29 cellular contexts compared by ENCODE assay signal in genomic region chr3:74273555-74274402, GRCh38.
"Had no signal": no experiment of that assay in that cellular context is flagged by ENCODE, and none has a peak within 500 bp of the region (broad histone marks: within the 10 kb centered on the region; RNA-seq: fewer than 3 reads in every experiment).

No MANE protein-coding gene starts in this region.

- H3K27ac ChIP-seq: brain microvascular endothelial cell, heart left ventricle, left lung, lower lobe of right lung, pancreas, psoas muscle, upper lobe of left lung had no signal

- DNase-seq: activated CD4-positive, alpha-beta memory T cell treated with anti-CD3 and anti-CD28 coated beads, Interleukin-2, amount 10 ng/mL, durations not matched to agents 7 days and 5 days; activated CD4-positive, alpha-beta T cell treated with anti-CD3 and anti-CD28 coated beads for 1 hour; activated CD4-positive, alpha-beta T cell treated with anti-CD3 and anti-CD28 coated beads, Interleukin-2, amount 10 ng/mL, durations not matched to agents 7 days and 5 days; activated CD8-positive, alpha-beta memory T cell treated with anti-CD3 and anti-CD28 coated beads, Interleukin-2, amount 50 U/mL, for 48 hours; activated gamma-delta T cell; activated naive CD4-positive, alpha-beta T cell treated with anti-CD3 and anti-CD28 coated beads, Interleukin-2, amount 10 ng/mL, durations not matched to agents 7 days and 5 days; activated naive CD8-positive, alpha-beta T cell treated with anti-CD3 and anti-CD28 coated beads, Interleukin-2, amount 10 ng/mL, durations not matched to agents 7 days and 5 days; activated T-cell treated with anti-CD3 and anti-CD28 coated beads, Interleukin-2, amount 50 U/mL, for 24 hours; brain microvascular endothelial cell; cortex of kidney; effector memory CD8-positive, alpha-beta T cell; foreskin fibroblast; heart left ventricle; immature natural killer cell; kidney; left lung; lower lobe of right lung; mesendoderm; nephron progenitor cell; nucleus accumbens; pancreas; psoas muscle; stimulated activated naive CD4-positive, alpha-beta T cell treated with Interleukin-2 at 50 U/mL for 16 hours; SW 1271; T-helper 9 cell; upper lobe of left lung had no signal

- H3K4me1 Mint-ChIP-seq: activated CD4-positive, alpha-beta memory T cell treated with anti-CD3 and anti-CD28 coated beads, Interleukin-2, amount 10 ng/mL, durations not matched to agents 7 days and 5 days; activated CD4-positive, alpha-beta T cell treated with anti-CD3 and anti-CD28 coated beads, Interleukin-2, amount 10 ng/mL, durations not matched to agents 7 days and 5 days; activated naive CD4-positive, alpha-beta T cell treated with anti-CD3 and anti-CD28 coated beads, Interleukin-2, amount 10 ng/mL, durations not matched to agents 7 days and 5 days; activated naive CD8-positive, alpha-beta T cell treated with anti-CD3 and anti-CD28 coated beads, Interleukin-2, amount 10 ng/mL, durations not matched to agents 7 days and 5 days; immature natural killer cell had no signal

- H3K9me3 ChIP-seq: left lung, pancreas had no signal

- H3K27ac Mint-ChIP-seq: activated CD4-positive, alpha-beta memory T cell treated with anti-CD3 and anti-CD28 coated beads, Interleukin-2, amount 10 ng/mL, durations not matched to agents 7 days and 5 days; activated CD4-positive, alpha-beta T cell treated with anti-CD3 and anti-CD28 coated beads, Interleukin-2, amount 10 ng/mL, durations not matched to agents 7 days and 5 days; activated naive CD4-positive, alpha-beta T cell treated with anti-CD3 and anti-CD28 coated beads, Interleukin-2, amount 10 ng/mL, durations not matched to agents 7 days and 5 days; activated naive CD8-positive, alpha-beta T cell treated with anti-CD3 and anti-CD28 coated beads, Interleukin-2, amount 10 ng/mL, durations not matched to agents 7 days and 5 days; activated T-cell treated with anti-CD3 and anti-CD28 coated beads, Interleukin-2, amount 50 U/mL, for 24 hours; effector memory CD8-positive, alpha-beta T cell; immature natural killer cell; nephron progenitor cell; T-helper 1 cell treated with Interleukin-12 subunit alpha and Interleukin-12 subunit beta and Interleukin-4 antibody, amounts not matched to agents 30 μg/mL and 1 μg/mL, for 36 hours had no signal

- H3K27me3 ChIP-seq: ascending aorta, brain microvascular endothelial cell, heart left ventricle, left lung, pancreas, upper lobe of left lung had no signal

- H3K9me3 Mint-ChIP-seq: activated CD4-positive, alpha-beta T cell treated with anti-CD3 and anti-CD28 coated beads, Interleukin-2, amount 10 ng/mL, durations not matched to agents 7 days and 5 days had no signal

- H3K4me1 ChIP-seq: heart left ventricle, left lung, lower lobe of right lung, pancreas, psoas muscle, upper lobe of left lung had no signal

- H3K4me3 ChIP-seq: ascending aorta, heart left ventricle, left lung, lower lobe of right lung, pancreas, psoas muscle, upper lobe of left lung had no signal

- H3K36me3 Mint-ChIP-seq: activated naive CD4-positive, alpha-beta T cell treated with anti-CD3 and anti-CD28 coated beads, Interleukin-2, amount 10 ng/mL, durations not matched to agents 7 days and 5 days; activated naive CD8-positive, alpha-beta T cell treated with anti-CD3 and anti-CD28 coated beads, Interleukin-2, amount 10 ng/mL, durations not matched to agents 7 days and 5 days; immature natural killer cell had no signal

- H3K27me3 Mint-ChIP-seq: activated CD4-positive, alpha-beta memory T cell treated with anti-CD3 and anti-CD28 coated beads, Interleukin-2, amount 10 ng/mL, durations not matched to agents 7 days and 5 days; activated CD4-positive, alpha-beta T cell treated with anti-CD3 and anti-CD28 coated beads, Interleukin-2, amount 10 ng/mL, durations not matched to agents 7 days and 5 days; activated naive CD4-positive, alpha-beta T cell treated with anti-CD3 and anti-CD28 coated beads, Interleukin-2, amount 10 ng/mL, durations not matched to agents 7 days and 5 days; activated naive CD8-positive, alpha-beta T cell treated with anti-CD3 and anti-CD28 coated beads, Interleukin-2, amount 10 ng/mL, durations not matched to agents 7 days and 5 days; activated T-cell treated with anti-CD3 and anti-CD28 coated beads, Interleukin-2, amount 50 U/mL, for 24 hours; effector memory CD8-positive, alpha-beta T cell had no signal

- ATAC-seq: effector memory CD8-positive, alpha-beta T cell; esophagus mucosa; heart left ventricle; left lung; lower lobe of right lung; pancreas; psoas muscle had no signal

- H3K36me3 ChIP-seq: ascending aorta, brain microvascular endothelial cell, heart left ventricle, left lung, lower lobe of right lung, pancreas, upper lobe of left lung had no signal

- H3K4me3 Mint-ChIP-seq: activated CD4-positive, alpha-beta memory T cell treated with anti-CD3 and anti-CD28 coated beads, Interleukin-2, amount 10 ng/mL, durations not matched to agents 7 days and 5 days; activated CD4-positive, alpha-beta T cell treated with anti-CD3 and anti-CD28 coated beads, Interleukin-2, amount 10 ng/mL, durations not matched to agents 7 days and 5 days; activated naive CD4-positive, alpha-beta T cell treated with anti-CD3 and anti-CD28 coated beads, Interleukin-2, amount 10 ng/mL, durations not matched to agents 7 days and 5 days; activated naive CD8-positive, alpha-beta T cell treated with anti-CD3 and anti-CD28 coated beads, Interleukin-2, amount 10 ng/mL, durations not matched to agents 7 days and 5 days; activated T-cell treated with anti-CD3 and anti-CD28 coated beads, Interleukin-2, amount 50 U/mL, for 24 hours; effector memory CD8-positive, alpha-beta T cell; immature natural killer cell; nephron progenitor cell; T-helper 1 cell treated with Interleukin-12 subunit alpha and Interleukin-12 subunit beta and Interleukin-4 antibody, amounts not matched to agents 30 μg/mL and 1 μg/mL, for 36 hours had no signal
